ENCODE assay signal across 16 cellular contexts in the genomic region with DNA sequence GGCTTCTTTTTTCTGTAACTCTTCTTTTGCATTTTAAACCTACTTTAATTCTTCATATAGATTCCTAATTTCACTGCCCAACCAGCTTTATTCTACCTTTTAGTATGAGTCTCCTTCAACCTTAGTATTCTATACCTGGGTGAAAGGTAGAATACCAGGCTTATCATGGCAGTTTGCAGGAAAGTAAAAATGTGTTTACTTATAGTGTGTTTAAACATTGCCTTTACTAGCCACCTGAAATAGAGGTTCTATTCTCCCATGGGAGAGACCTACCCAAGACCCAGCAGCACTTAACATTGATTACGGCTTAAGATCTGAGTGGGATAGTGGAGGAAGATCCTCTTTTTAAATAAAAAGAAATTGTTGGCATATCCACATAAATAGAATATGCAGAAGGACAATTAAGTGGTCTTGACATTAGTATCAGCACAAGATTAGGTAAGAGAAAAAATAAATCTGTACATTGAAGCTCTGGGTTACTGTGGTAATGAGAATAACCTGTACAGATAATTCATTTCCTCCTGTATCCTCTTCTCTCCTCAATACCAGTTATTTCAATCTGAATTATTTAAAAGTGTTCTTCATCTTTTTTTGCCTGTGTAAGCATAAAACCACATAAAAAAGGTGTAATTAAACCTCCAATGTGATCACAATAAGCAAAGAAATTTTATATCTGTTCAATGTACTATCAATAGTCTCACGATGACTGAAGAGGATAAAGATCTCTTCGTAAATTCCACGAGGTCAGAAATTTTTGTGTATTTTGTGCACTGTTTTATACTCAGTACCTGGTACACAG. TPM values are rescaled to one million over a fixed set of nuclear protein-coding genes. Genes with fewer than 3 reads are reported as not detected.
DNase-seq lines count a peak whose midpoint lies in the region; TF ChIP-seq lines count a peak whose summit lies in the region.
"Had no signal": no experiment of that assay in that cellular context is flagged by ENCODE, and none has a peak within 500 bp of the region (broad histone marks: within the 10 kb centered on the region; RNA-seq: fewer than 3 reads in every experiment).

No MANE protein-coding gene starts in this region.

- no peak overlapping the region for H3K27ac Mint-ChIP-seq in nephron
- H3K27ac Mint-ChIP-seq: B cell; CD4-positive, CD25-positive, alpha-beta regulatory T cell had no signal

- H3K4me3 ChIP-seq in AG09309 (ENCODE audit: control insufficient read depth, low read depth, low read length) (peak overlapping the region; percentile 28), MG63 (peak overlapping the region; percentile 46), skeletal muscle satellite cell (ENCODE audit: low read length) (peak overlapping the region; percentile 67), uterus (no peak overlapping the region)

- H3K4me1 ChIP-seq in skeletal muscle satellite cell (ENCODE audit: control insufficient read depth, insufficient read depth, low read length), result peaks cover 52% of the 10 kb centered on the region
- H3K4me1 ChIP-seq in uterus, result no peaks in the 10 kb centered on the region

- no peaks in the 10 kb centered on the region for H3K36me3 Mint-ChIP-seq in nephron (ENCODE audit: low read depth)
- H3K36me3 Mint-ChIP-seq: CD4-positive, CD25-positive, alpha-beta regulatory T cell had no signal

- intact Hi-C loops in uterus (cut with DNase I; ENCODE audit: low total_unique reads), result no loop called here

- H3K4me1 Mint-ChIP-seq in nephron, result peaks cover 38% of the 10 kb centered on the region
- H3K4me1 Mint-ChIP-seq: B cell had no signal

- H3K4me2 ChIP-seq in skeletal muscle satellite cell (ENCODE audit: low read length), result peak overlapping the region; percentile 90
- H3K4me2 ChIP-seq: KMS-11 had no signal

- DNase-seq in AG09309 (ENCODE audit: low read depth) (no peak), MG63 (no peak), NCI-H345 (lab: John Stamatoyannopoulos, UW) (no peak), uterus (no peak), NCI-H1694 (lab: John Stamatoyannopoulos, UW) (no peak)
- DNase-seq: CD4-positive, CD25-positive, alpha-beta regulatory T cell; COR-L47; NCI-H1436; NCI-H2029; NCI-H526; SW 1271 had no signal

- no peak for TF ChIP-seq CTCF in AG09309 (IDR thresholded peaks at IDR 0.05; ENCODE audit: control insufficient read depth, insufficient read depth, low read depth, low read length, missing control alignments)
- no peak for TF ChIP-seq CTCF in nephron (IDR thresholded peaks at IDR 0.05; ENCODE audit: unreplicated experiment in 3 of 3)
- no peak for TF ChIP-seq CTCF in uterus (IDR thresholded peaks at IDR 0.05)

- H3K27me3 Mint-ChIP-seq in nephron (ENCODE audit: low read depth), result no peaks in the 10 kb centered on the region
- H3K27me3 Mint-ChIP-seq: B cell had no signal

- peak overlapping the region; percentile 95 for H3K9ac ChIP-seq in skeletal muscle satellite cell (ENCODE audit: low read depth, low read length)
- H3K9ac ChIP-seq: KMS-11 had no signal

- peaks cover 67% of the 10 kb centered on the region for H3K36me3 ChIP-seq in MG63
- peaks cover 47% of the 10 kb centered on the region for H3K36me3 ChIP-seq in skeletal muscle satellite cell (ENCODE audit: insufficient read depth, low read length)
- H3K36me3 ChIP-seq in uterus, result no peaks in the 10 kb centered on the region

- H3K4me3 Mint-ChIP-seq in nephron, result peak overlapping the region in 2 of 3 experiments; percentile 59 to 72
- H3K4me3 Mint-ChIP-seq: B cell; CD4-positive, CD25-positive, alpha-beta regulatory T cell had no signal

- H3K9me3 Mint-ChIP-seq in nephron, result no peaks in the 10 kb centered on the region

- H3K9me3 ChIP-seq in MG63 (no peaks in the 10 kb centered on the region), skeletal muscle satellite cell (replicated peaks; ENCODE audit: low read length) (no peaks in the 10 kb centered on the region), uterus (no peaks in the 10 kb centered on the region)

- TF ChIP-seq POLR2A in uterus (IDR thresholded peaks at IDR 0.05), result no peak

- no peak overlapping the region for H3K27ac ChIP-seq in uterus
- H3K27ac ChIP-seq: KMS-11 had no signal

- H3K27me3 ChIP-seq in MG63, result no peaks in the 10 kb centered on the region
- H3K27me3 ChIP-seq in skeletal muscle satellite cell (ENCODE audit: control insufficient read depth, insufficient read depth, low read length), result no peaks in the 10 kb centered on the region
- no peaks in the 10 kb centered on the region for H3K27me3 ChIP-seq in uterus

RNA-seq across cellular contexts. Expression of a gene that starts 1.4 kb away (rescaled TPM):
- total RNA-seq in MG63 (2014; rRNA removed; shearing (Covaris generic); ENCODE audit: low replicate concordance), result 28.9 and 31.3 TPM in 2 replicates
- 2.2 and 8.6 TPM in 2 replicates for total RNA-seq in skeletal muscle satellite cell (2012; rRNA removed)
- total RNA-seq in uterus, result not detected
- total RNA-seq: B cell; CD4-positive, CD25-positive, alpha-beta regulatory T cell; H1 had no signal

RNA-seq across cellular contexts. Expression of a gene that starts 32.8 kb away (rescaled TPM):
- total RNA-seq in MG63 (2014; rRNA removed; shearing (Covaris generic); ENCODE audit: low replicate concordance), result 129 and 171 TPM in 2 replicates
- 79.7 and 145 TPM in 2 replicates for total RNA-seq in skeletal muscle satellite cell (2012; rRNA removed)
- total RNA-seq in uterus, result 100 to 1,000 TPM in 1 of 4 donors, 10 to 100 TPM in 3; 31.8 to 119 (median 56.2) TPM

Comparison
In these comparisons a context has a peak if more than half of its experiments do, and no peak if none do; other contexts are left out.
1. H3K4me3 ChIP-seq: peak in AG09309 (single experiment), MG63 (single experiment) and skeletal muscle satellite cell (single experiment); none in uterus (0 of 2).
2. RNA of a gene that starts 1.4 kb away (total RNA-seq): 28.9 to 31.3 TPM in MG63; not detected in uterus; every median in the first group is over 10 times any median in the second.